ENCODE assay signal across 9 cellular contexts in the genomic region with DNA sequence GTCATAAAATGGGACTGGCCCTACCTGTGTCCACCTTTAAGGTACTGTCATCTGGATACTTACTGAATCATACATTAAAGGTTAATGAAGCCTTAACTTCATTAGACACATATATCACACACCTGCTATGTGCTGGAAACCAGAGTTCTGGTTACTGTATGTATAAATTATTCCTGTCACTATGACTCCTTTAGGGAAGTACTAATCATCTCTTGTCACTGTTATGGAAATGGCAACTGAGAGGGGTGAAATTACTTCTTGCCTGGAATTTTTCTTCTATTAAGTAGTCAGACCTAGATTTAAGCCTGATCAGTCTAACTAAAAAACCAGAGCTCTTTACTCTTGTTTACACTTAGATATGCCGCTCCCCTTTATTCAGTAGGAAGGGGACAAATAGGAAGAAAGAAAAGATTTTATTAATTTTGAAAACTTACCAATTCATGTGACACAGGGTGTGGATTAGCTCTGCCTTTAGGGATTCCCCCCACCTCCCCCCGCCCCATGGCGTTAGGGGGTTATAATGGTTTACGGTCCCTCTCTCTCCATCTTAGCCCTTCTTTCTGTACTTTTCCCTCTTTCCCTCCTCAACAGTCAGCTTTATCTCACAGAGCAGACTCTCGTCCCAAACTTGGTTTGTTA.
A peak's percentile ranks its signal among the peaks of the same experiment; 100 is the strongest.
DNase-seq lines count a peak whose midpoint lies in the region; ATAC-seq and TF ChIP-seq lines count a peak whose summit lies in the region.
"Had no signal": no experiment of that assay in that cellular context is flagged by ENCODE, and none has a peak within 500 bp of the region (broad histone marks: within the 10 kb centered on the region; RNA-seq: fewer than 3 reads in every experiment).

No MANE protein-coding gene starts in this region.

- no peaks in the 10 kb centered on the region for H3K27me3 ChIP-seq in esophagus muscularis mucosa

- H3K4me1 ChIP-seq in esophagus muscularis mucosa, result peaks cover 56 to 98% (median 86%) of the 10 kb centered on the region in 4 donors

- peak; percentile 44 to 53 for ATAC-seq in stimulated activated naive B cell treated with anti-CD40 and anti-IgM and Interleukin-4, amounts not matched to agents 10 μg/mL and 1 μg/mL and 100 μg/mL, for 72 hours (replicated peaks)
- ATAC-seq in HG03439 (IDR thresholded peaks at IDR 0.05; ENCODE audit: unreplicated experiment), result no peak

- H3K4me3 Mint-ChIP-seq in HFFc6, result peak overlapping the region; percentile 60; the same call in 1 of the 2 replicates
- H3K4me3 Mint-ChIP-seq in mesothelial cell of epicardium, result peak overlapping the region; percentile 11
- no peak overlapping the region for H3K4me3 Mint-ChIP-seq in stimulated activated naive B cell treated with anti-CD40 and anti-IgM and Interleukin-4, amounts not matched to agents 10 μg/mL and 1 μg/mL and 100 μg/mL, for 72 hours

- peaks cover 58% of the 10 kb centered on the region for H3K4me1 Mint-ChIP-seq in HFFc6 (ENCODE audit: low read depth)
- peaks cover 4% of the 10 kb centered on the region for H3K4me1 Mint-ChIP-seq in mesothelial cell of epicardium
- H3K4me1 Mint-ChIP-seq in stimulated activated naive B cell treated with anti-CD40 and anti-IgM and Interleukin-4, amounts not matched to agents 10 μg/mL and 1 μg/mL and 100 μg/mL, for 72 hours, result peaks cover 11 to 28% of the 10 kb centered on the region in 2 donors

- H3K27me3 Mint-ChIP-seq in HFFc6 (ENCODE audit: insufficient read depth) (no peaks in the 10 kb centered on the region; the same call in 1 of the 2 replicates), mesothelial cell of epicardium (ENCODE audit: low read depth) (no peaks in the 10 kb centered on the region)
- H3K27me3 Mint-ChIP-seq in stimulated activated naive B cell treated with anti-CD40 and anti-IgM and Interleukin-4, amounts not matched to agents 10 μg/mL and 1 μg/mL and 100 μg/mL, for 72 hours, result no peaks in the 10 kb centered on the region

- H3K4me3 ChIP-seq in esophagus muscularis mucosa, result peak overlapping the region; percentile 35 to 42 (median 36)

- TF ChIP-seq POLR2A in esophagus muscularis mucosa (IDR thresholded peaks at IDR 0.05; ENCODE audit: low read depth), result no peak

- H3K9me3 Mint-ChIP-seq in HFFc6, result no peaks in the 10 kb centered on the region; the same call in 1 of the 2 replicates
- H3K9me3 Mint-ChIP-seq in mesothelial cell of epicardium, result peaks cover 5% of the 10 kb centered on the region
- no peaks in the 10 kb centered on the region for H3K9me3 Mint-ChIP-seq in stimulated activated naive B cell treated with anti-CD40 and anti-IgM and Interleukin-4, amounts not matched to agents 10 μg/mL and 1 μg/mL and 100 μg/mL, for 72 hours

- intact Hi-C loops in esophagus muscularis mucosa (cut with DNase I), result loop anchor here (10.0 kb wide), 1 partner anchor 157 kb away; no protein-coding TSS in a partner anchor

- TF ChIP-seq CTCF in HFFc6 (IDR thresholded peaks at IDR 0.05) (no peak), esophagus muscularis mucosa (IDR thresholded peaks at IDR 0.05) (no peak), mesothelial cell of epicardium (IDR thresholded peaks at IDR 0.05; ENCODE audit: unreplicated experiment) (no peak)

- WGBS in esophagus muscularis mucosa, result 38% methylated on average over 5 of the region's 5 CpGs

- H3K36me3 Mint-ChIP-seq in HFFc6 (ENCODE audit: low read depth), result peaks cover 30% of the 10 kb centered on the region
- peaks cover 28% of the 10 kb centered on the region for H3K36me3 Mint-ChIP-seq in mesothelial cell of epicardium
- H3K36me3 Mint-ChIP-seq in stimulated activated naive B cell treated with anti-CD40 and anti-IgM and Interleukin-4, amounts not matched to agents 10 μg/mL and 1 μg/mL and 100 μg/mL, for 72 hours, result peaks cover 28 to 42% of the 10 kb centered on the region in 2 donors

- H3K27ac Mint-ChIP-seq in HFFc6, result peak overlapping the region; percentile 77
- H3K27ac Mint-ChIP-seq in mesothelial cell of epicardium, result peak overlapping the region; percentile 92
- no peak overlapping the region for H3K27ac Mint-ChIP-seq in stimulated activated naive B cell treated with anti-CD40 and anti-IgM and Interleukin-4, amounts not matched to agents 10 μg/mL and 1 μg/mL and 100 μg/mL, for 72 hours

- TF ChIP-seq EP300 in esophagus muscularis mucosa (IDR thresholded peaks at IDR 0.05), result no peak

- peak overlapping the region; percentile 79 to 92 (median 89) for H3K27ac ChIP-seq in esophagus muscularis mucosa (replicated peaks in 1 of 4)
- H3K27ac ChIP-seq: C4-2B had no signal

- no peaks in the 10 kb centered on the region for H3K9me3 ChIP-seq in esophagus muscularis mucosa

- DNase-seq in HFFc6 (no peak), esophagus muscularis mucosa (ENCODE audit: extremely low spot score) (no peak), mesothelial cell of epicardium (ENCODE audit: low spot score in 2 of 2, unreplicated experiment in 2 of 2) (no peak), RPMI8226 (no peak), T1000 (lab: John Stamatoyannopoulos, UW) (no peak), epidermal melanocyte (ENCODE audit: insufficient read length, low spot score) (no peak)
- no peak for DNase-seq in stimulated activated naive B cell treated with anti-CD40 and anti-IgM and Interleukin-4, amounts not matched to agents 10 μg/mL and 1 μg/mL and 100 μg/mL, for 72 hours

- H3K36me3 ChIP-seq in esophagus muscularis mucosa, result peaks cover 8 to 50% (median 19%) of the 10 kb centered on the region in 4 donors

Comparison
In these comparisons a context has a peak if more than half of its experiments do, and no peak if none do; other contexts are left out.
1. H3K4me3 Mint-ChIP-seq: peak in HFFc6 (single experiment) and mesothelial cell of epicardium (single experiment); none in stimulated activated naive B cell treated with anti-CD40 and anti-IgM and Interleukin-4, amounts not matched to agents 10 μg/mL and 1 μg/mL and 100 μg/mL, for 72 hours (0 of 2).